Comparison of ENCODE assay signal across 1 cellular context in the genomic region with DNA sequence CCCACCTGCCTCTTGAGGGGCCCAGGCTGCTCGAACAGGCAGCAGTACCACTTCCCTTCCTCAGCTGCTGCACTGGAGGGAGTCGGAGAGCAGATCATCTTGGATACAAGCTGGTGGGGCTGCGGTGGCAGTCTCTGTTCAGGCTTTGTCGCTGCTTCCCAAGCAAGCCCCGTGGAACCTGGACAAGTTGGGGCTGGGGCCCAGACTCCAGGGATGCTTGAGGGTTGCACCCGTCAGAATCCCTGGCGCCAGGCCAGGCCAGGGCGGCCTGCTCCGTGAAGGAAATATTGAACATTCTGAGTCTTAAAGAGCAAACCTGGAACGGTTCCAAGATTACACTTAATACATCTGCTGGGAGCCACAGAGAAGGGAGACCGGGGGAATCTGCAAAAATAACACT.
TF ChIP-seq lines count a peak whose summit lies in the region.

No MANE protein-coding gene starts in this region.

TF ChIP-seq in H1, 55 proteins besides CTCF, POLR2A, EP300 and RAD21 (continued from another document):
- TF ChIP-seq, protein P1, sequence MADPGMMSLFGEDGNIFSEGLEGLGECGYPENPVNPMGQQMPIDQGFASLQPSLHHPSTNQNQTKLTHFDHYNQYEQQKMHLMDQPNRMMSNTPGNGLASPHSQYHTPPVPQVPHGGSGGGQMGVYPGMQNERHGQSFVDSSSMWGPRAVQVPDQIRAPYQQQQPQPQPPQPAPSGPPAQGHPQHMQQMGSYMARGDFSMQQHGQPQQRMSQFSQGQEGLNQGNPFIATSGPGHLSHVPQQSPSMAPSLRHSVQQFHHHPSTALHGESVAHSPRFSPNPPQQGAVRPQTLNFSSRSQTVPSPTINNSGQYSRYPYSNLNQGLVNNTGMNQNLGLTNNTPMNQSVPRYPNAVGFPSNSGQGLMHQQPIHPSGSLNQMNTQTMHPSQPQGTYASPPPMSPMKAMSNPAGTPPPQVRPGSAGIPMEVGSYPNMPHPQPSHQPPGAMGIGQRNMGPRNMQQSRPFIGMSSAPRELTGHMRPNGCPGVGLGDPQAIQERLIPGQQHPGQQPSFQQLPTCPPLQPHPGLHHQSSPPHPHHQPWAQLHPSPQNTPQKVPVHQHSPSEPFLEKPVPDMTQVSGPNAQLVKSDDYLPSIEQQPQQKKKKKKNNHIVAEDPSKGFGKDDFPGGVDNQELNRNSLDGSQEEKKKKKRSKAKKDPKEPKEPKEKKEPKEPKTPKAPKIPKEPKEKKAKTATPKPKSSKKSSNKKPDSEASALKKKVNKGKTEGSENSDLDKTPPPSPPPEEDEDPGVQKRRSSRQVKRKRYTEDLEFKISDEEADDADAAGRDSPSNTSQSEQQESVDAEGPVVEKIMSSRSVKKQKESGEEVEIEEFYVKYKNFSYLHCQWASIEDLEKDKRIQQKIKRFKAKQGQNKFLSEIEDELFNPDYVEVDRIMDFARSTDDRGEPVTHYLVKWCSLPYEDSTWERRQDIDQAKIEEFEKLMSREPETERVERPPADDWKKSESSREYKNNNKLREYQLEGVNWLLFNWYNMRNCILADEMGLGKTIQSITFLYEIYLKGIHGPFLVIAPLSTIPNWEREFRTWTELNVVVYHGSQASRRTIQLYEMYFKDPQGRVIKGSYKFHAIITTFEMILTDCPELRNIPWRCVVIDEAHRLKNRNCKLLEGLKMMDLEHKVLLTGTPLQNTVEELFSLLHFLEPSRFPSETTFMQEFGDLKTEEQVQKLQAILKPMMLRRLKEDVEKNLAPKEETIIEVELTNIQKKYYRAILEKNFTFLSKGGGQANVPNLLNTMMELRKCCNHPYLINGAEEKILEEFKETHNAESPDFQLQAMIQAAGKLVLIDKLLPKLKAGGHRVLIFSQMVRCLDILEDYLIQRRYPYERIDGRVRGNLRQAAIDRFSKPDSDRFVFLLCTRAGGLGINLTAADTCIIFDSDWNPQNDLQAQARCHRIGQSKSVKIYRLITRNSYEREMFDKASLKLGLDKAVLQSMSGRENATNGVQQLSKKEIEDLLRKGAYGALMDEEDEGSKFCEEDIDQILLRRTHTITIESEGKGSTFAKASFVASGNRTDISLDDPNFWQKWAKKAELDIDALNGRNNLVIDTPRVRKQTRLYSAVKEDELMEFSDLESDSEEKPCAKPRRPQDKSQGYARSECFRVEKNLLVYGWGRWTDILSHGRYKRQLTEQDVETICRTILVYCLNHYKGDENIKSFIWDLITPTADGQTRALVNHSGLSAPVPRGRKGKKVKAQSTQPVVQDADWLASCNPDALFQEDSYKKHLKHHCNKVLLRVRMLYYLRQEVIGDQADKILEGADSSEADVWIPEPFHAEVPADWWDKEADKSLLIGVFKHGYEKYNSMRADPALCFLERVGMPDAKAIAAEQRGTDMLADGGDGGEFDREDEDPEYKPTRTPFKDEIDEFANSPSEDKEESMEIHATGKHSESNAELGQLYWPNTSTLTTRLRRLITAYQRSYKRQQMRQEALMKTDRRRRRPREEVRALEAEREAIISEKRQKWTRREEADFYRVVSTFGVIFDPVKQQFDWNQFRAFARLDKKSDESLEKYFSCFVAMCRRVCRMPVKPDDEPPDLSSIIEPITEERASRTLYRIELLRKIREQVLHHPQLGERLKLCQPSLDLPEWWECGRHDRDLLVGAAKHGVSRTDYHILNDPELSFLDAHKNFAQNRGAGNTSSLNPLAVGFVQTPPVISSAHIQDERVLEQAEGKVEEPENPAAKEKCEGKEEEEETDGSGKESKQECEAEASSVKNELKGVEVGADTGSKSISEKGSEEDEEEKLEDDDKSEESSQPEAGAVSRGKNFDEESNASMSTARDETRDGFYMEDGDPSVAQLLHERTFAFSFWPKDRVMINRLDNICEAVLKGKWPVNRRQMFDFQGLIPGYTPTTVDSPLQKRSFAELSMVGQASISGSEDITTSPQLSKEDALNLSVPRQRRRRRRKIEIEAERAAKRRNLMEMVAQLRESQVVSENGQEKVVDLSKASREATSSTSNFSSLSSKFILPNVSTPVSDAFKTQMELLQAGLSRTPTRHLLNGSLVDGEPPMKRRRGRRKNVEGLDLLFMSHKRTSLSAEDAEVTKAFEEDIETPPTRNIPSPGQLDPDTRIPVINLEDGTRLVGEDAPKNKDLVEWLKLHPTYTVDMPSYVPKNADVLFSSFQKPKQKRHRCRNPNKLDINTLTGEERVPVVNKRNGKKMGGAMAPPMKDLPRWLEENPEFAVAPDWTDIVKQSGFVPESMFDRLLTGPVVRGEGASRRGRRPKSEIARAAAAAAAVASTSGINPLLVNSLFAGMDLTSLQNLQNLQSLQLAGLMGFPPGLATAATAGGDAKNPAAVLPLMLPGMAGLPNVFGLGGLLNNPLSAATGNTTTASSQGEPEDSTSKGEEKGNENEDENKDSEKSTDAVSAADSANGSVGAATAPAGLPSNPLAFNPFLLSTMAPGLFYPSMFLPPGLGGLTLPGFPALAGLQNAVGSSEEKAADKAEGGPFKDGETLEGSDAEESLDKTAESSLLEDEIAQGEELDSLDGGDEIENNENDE (IDR thresholded peaks at IDR 0.05; ENCODE audit: insufficient replicate concordance, low read length) = no peak
- TF ChIP-seq CHD1 (IDR thresholded peaks at IDR 0.05; ENCODE audit: low read depth, low read length) (no peak), SIN3A (conservative IDR thresholded peaks at IDR 0.05 in 1 of 2, IDR thresholded peaks at IDR 0.05 in 1 of 2; ENCODE audit: low read depth in 1 of 2, low read length in 2 of 2) (no peak), RXRA (IDR thresholded peaks at IDR 0.05; ENCODE audit: insufficient read depth, low read depth, low read length) (no peak)
- TF ChIP-seq, protein P2, sequence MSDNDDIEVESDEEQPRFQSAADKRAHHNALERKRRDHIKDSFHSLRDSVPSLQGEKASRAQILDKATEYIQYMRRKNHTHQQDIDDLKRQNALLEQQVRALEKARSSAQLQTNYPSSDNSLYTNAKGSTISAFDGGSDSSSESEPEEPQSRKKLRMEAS (IDR thresholded peaks at IDR 0.05) = no peak
TF ChIP-seq in H1: peak in this region for 0.
